10 cellular contexts compared by ENCODE assay signal in the genomic region with DNA sequence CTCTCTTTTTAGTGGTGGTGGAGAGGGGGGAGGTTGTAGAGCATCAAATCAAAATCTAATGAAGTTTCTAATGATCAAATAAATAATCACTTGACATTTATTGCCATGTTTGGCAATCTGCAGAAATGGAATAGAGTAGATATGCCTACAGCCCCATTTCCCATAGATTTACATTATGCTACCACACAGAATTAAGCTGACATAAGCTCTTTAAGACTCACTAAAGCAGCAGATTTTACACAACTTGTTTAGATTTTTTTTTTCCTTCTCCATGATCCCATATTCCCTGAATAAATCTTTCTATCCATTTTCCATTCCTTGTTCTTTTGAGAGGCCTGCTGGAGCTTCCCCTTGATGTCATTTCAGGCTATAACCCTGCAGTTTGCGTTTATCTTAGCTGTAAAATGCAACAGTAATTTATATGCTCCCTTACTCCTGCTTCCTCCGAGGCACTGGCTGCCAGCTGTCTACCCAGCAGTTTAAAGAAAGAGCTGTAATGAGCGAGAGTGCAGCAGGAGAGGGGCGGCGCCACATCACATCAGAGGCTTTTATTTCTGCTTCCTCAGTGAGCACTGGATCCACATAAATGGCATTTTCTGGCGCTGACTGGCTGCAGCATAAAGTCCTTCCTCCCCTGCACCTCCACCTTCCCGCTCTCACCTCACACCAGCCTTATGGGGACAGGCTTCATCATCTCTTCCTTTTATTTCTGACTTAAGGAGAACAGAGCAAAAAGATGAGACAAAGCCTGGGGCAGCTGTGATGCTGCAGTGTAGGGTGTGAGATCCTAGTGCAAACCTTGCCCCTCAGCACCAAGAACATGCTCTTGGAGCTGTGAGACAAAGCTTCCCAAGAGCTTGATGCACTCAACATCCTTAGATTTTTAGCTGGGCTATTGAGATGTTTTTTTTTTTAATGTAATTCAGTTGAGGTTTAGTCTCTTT.
DNase-seq lines count a peak whose midpoint lies in the region; ATAC-seq, FAIRE-seq and TF ChIP-seq lines count a peak whose summit lies in the region.
"Had no signal": no experiment of that assay in that cellular context is flagged by ENCODE, and none has a peak within 500 bp of the region (broad histone marks: within the 10 kb centered on the region; RNA-seq: fewer than 3 reads in every experiment).

No MANE protein-coding gene starts in this region.

- peaks cover 2% of the 10 kb centered on the region for H3K9me3 Mint-ChIP-seq in nephron

- peak overlapping the region; percentile 33 to 55 (median 49) for H3K4me3 Mint-ChIP-seq in nephron
- H3K4me3 Mint-ChIP-seq: stimulated activated effector memory CD8-positive, alpha-beta T cell treated with anti-CD3 and anti-CD28 coated beads, Interleukin-12 subunit alpha, Interleukin-12 subunit beta, amount 100 ng/mL, for 72 hours had no signal

- peaks cover 36% of the 10 kb centered on the region for H3K4me1 Mint-ChIP-seq in nephron
- H3K4me1 Mint-ChIP-seq: stimulated activated effector memory CD8-positive, alpha-beta T cell treated with anti-CD3 and anti-CD28 coated beads, Interleukin-12 subunit alpha, Interleukin-12 subunit beta, amount 100 ng/mL, for 72 hours had no signal

- H3K27me3 Mint-ChIP-seq in nephron (ENCODE audit: low read depth): no peaks in the 10 kb centered on the region

- TF ChIP-seq CTCF in nephron (IDR thresholded peaks at IDR 0.05; ENCODE audit: unreplicated experiment in 3 of 3) (no peak), RWPE1 (conservative IDR thresholded peaks at IDR 0.05; ENCODE audit: low read depth) (no peak)

- CTCF ChIA-PET in RWPE1 (lab: Yijun Ruan, JAX): interaction anchor here (0.6 to 0.7 kb wide), 2 partner anchors 61 to 113 kb away, joined by 3 read pairs; no protein-coding TSS in a partner anchor

- FAIRE-seq in GM19239 (lab: Jason Lieb, UNC): no peak

- peak overlapping the region; percentile 47 to 87 (median 49) for H3K27ac Mint-ChIP-seq in nephron
- H3K27ac Mint-ChIP-seq: progenitor cell of endocrine pancreas; stimulated activated effector memory CD8-positive, alpha-beta T cell treated with anti-CD3 and anti-CD28 coated beads, Interleukin-12 subunit alpha, Interleukin-12 subunit beta, amount 100 ng/mL, for 72 hours had no signal

- H3K36me3 Mint-ChIP-seq in nephron (ENCODE audit: low read depth): no peaks in the 10 kb centered on the region
- H3K36me3 Mint-ChIP-seq: stimulated activated effector memory CD8-positive, alpha-beta T cell treated with anti-CD3 and anti-CD28 coated beads, Interleukin-12 subunit alpha, Interleukin-12 subunit beta, amount 100 ng/mL, for 72 hours had no signal

- ATAC-seq in HG02970 (IDR thresholded peaks at IDR 0.05; ENCODE audit: low FRiP score, unreplicated experiment): no peak
- ATAC-seq: stimulated activated effector memory CD8-positive, alpha-beta T cell treated with anti-CD3 and anti-CD28 coated beads, Interleukin-12 subunit alpha, Interleukin-12 subunit beta, amount 100 ng/mL, for 72 hours had no signal

- POLR2A ChIA-PET in RWPE1 (lab: Yijun Ruan, JAX; ENCODE audit: low non-redundant PET): no interaction called here

- H3K27ac ChIP-seq in cingulate gyrus (ENCODE audit: low read depth, low read length): peak overlapping the region; percentile 67
- H3K27ac ChIP-seq in RWPE1: no peak overlapping the region

- DNase-seq in DMS114 treated with DMSO at 0.1 percent for 48 hours (lab: John Stamatoyannopoulos, UW; ENCODE audit: unreplicated experiment) (peak; percentile 71), NCI-H2227 (lab: John Stamatoyannopoulos, UW; ENCODE audit: unreplicated experiment) (peak; percentile 79), GM19239 (ENCODE audit: insufficient read length, low spot score) (no peak), mucosa of gallbladder (ENCODE audit: low spot score) (no peak), RWPE1 (ENCODE audit: low spot score) (no peak)

Comparison
In these comparisons a context has a peak if more than half of its experiments do, and no peak if none do; other contexts are left out.
1. DNase-seq: peak in DMS114 treated with DMSO at 0.1 percent for 48 hours (single experiment) and NCI-H2227 (single experiment); none in GM19239 (single experiment), mucosa of gallbladder (single experiment) and RWPE1 (single experiment).